13 cellular contexts compared by ENCODE assay signal in genomic region chr15:37682304-37682703, GRCh38.
A peak's percentile ranks its signal among the peaks of the same experiment; 100 is the strongest.
DNase-seq lines count a peak whose midpoint lies in the region; ATAC-seq and TF ChIP-seq lines count a peak whose summit lies in the region.
"Had no signal": no experiment of that assay in that cellular context is flagged by ENCODE, and none has a peak within 500 bp of the region (broad histone marks: within the 10 kb centered on the region; RNA-seq: fewer than 3 reads in every experiment).

No MANE protein-coding gene starts in this region.

- H3K36me3 ChIP-seq in tibial nerve (no peaks in the 10 kb centered on the region), testis (ENCODE audit: low read depth, missing control alignments) (no peaks in the 10 kb centered on the region)

- DNase-seq in AML-193 (lab: John Stamatoyannopoulos, UW) = peak; percentile 0 to 15
- no peak for DNase-seq in HFF-Myc (ENCODE audit: extremely low read depth, low read depth)
- peak; percentile 22 for DNase-seq in amniotic epithelial cell (ENCODE audit: low read depth)
- peak; percentile 34 for DNase-seq in iPS-NIHi7 (ENCODE audit: extremely low spot score)
- DNase-seq in tibial nerve (ENCODE audit: low spot score in 2 of 2) = no peak
- no peak for DNase-seq in testis
- DNase-seq: activated CD4-positive, alpha-beta T cell treated with anti-CD3 and anti-CD28 coated beads, Interleukin-2, amount 50 U/mL, for 48 hours; effector memory CD4-positive, alpha-beta T cell; kidney glomerular epithelial cell; NCI-H1436; stimulated activated CD4-positive, alpha-beta T cell treated with anti-CD3 and anti-CD28 coated beads, Interleukin-4, amount 100 ng/mL, for 24 hours had no signal

- TF ChIP-seq CTCF in HFF-Myc (IDR thresholded peaks at IDR 0.05; ENCODE audit: low read depth, low read length, missing control alignments) (peak; percentile 28), tibial nerve (IDR thresholded peaks at IDR 0.05) (no peak), testis (IDR thresholded peaks at IDR 0.05) (no peak)

- TF ChIP-seq POLR2A in tibial nerve (IDR thresholded peaks at IDR 0.05) (no peak), testis (IDR thresholded peaks at IDR 0.05) (no peak)

- intact Hi-C loops in testis (cut with DNase I; ENCODE audit: low total_unique reads) = no loop called here

- H3K9me3 ChIP-seq in tibial nerve (no peaks in the 10 kb centered on the region), testis (no peaks in the 10 kb centered on the region)

- WGBS in tibial nerve, 2 donors = 65 to 80% methylated on average over 4 of the region's 4 CpGs
- 89 to 90% methylated on average over 4 of the region's 4 CpGs for WGBS in testis, 2 donors

- H3K4me3 ChIP-seq in HFF-Myc (replicated peaks; ENCODE audit: low read depth, low read length) (no peak overlapping the region), tibial nerve (no peak overlapping the region), testis (no peak overlapping the region)

- no peak for ATAC-seq in HG03196 (IDR thresholded peaks at IDR 0.05; ENCODE audit: unreplicated experiment)
- no peak for ATAC-seq in HG03139 (IDR thresholded peaks at IDR 0.05; ENCODE audit: unreplicated experiment)

- H3K4me1 ChIP-seq in tibial nerve (no peaks in the 10 kb centered on the region), testis (no peaks in the 10 kb centered on the region)

- no peak overlapping the region for H3K27ac ChIP-seq in tibial nerve
- no peak overlapping the region for H3K27ac ChIP-seq in testis

- TF ChIP-seq EP300 in tibial nerve (IDR thresholded peaks at IDR 0.05) = no peak

- H3K27me3 ChIP-seq in tibial nerve = no peaks in the 10 kb centered on the region
- H3K27me3 ChIP-seq in testis = no peaks in the 10 kb centered on the region

Comparison
In these comparisons a context has a peak if more than half of its experiments do, and no peak if none do; other contexts are left out.
1. DNase-seq: peak in AML-193 (2 of 2), amniotic epithelial cell (single experiment) and iPS-NIHi7 (single experiment); none in HFF-Myc (single experiment), tibial nerve (0 of 2) and testis (single experiment).